ENCODE assay signal across 10 cellular contexts in the genomic region with DNA sequence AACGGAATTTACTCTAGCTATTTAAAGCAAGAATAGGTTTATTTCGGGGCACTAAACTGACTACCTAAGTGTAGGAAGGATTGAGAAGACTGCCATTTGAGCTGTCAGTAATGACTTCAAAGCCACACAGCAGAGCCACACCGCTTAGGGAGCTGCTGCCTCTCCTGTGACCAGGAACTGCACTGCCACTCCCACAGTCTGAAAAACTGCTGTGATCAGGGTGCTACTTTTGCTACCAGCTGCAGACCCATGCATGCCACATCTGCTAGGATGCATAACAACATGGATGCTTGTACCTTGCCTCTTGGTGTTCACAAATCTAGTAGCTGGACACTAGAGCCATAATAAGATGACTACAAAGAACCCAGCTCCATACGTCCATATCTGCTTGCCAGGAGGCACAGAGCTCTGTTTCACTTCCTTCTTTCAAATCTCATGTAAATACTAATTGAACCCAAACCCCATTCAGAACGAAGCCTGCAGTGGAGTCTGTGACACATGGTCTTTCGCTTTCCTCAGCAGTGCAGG. TPM values are rescaled to one million over a fixed set of nuclear protein-coding genes. Genes with fewer than 3 reads are reported as not detected.
A peak's percentile ranks its signal among the peaks of the same experiment; 100 is the strongest.
DNase-seq lines count a peak whose midpoint lies in the region; ATAC-seq, FAIRE-seq and TF ChIP-seq lines count a peak whose summit lies in the region.
"Had no signal": no experiment of that assay in that cellular context is flagged by ENCODE, and none has a peak within 500 bp of the region (broad histone marks: within the 10 kb centered on the region; RNA-seq: fewer than 3 reads in every experiment).

No MANE protein-coding gene starts in this region.

- no peak overlapping the region for H3K27ac ChIP-seq in mammary epithelial cell (ENCODE audit: insufficient read depth, low read depth, low read length)

- no peaks in the 10 kb centered on the region for H3K9me3 ChIP-seq in mammary epithelial cell (replicated peaks; ENCODE audit: insufficient read depth, low read length)

- H2AFZ ChIP-seq in mammary epithelial cell (ENCODE audit: low read depth, low read length): no peak overlapping the region

- intact Hi-C loops in mammary epithelial cell (cut with micrococcal nuclease): loop anchor here (10.0 kb wide), 1 partner anchor 525 kb away; no protein-coding TSS in a partner anchor

- no peaks in the 10 kb centered on the region for H3K36me3 ChIP-seq in mammary epithelial cell (ENCODE audit: insufficient read depth, low read length)

- WGBS in mammary epithelial cell (ENCODE audit: low coverage, missing lambda C conversion rate): 90% methylated on average over 6 of the region's 6 CpGs

- dilution Hi-C loops in mammary epithelial cell (cut with HindIII; ENCODE audit: low sequenced_read_pairs): loop anchor here (5.0 kb wide), 1 partner anchor 38 kb away; no protein-coding TSS in a partner anchor

- H3K79me2 ChIP-seq in mammary epithelial cell (ENCODE audit: insufficient read depth, low read length): peaks cover 66% of the 10 kb centered on the region

- H3K27me3 ChIP-seq in mammary epithelial cell (ENCODE audit: insufficient read depth, low read length): no peaks in the 10 kb centered on the region

- CTCF ChIA-PET in mammary epithelial cell (lab: Charles Lee; ENCODE audit: low non-redundant PET): interaction anchor here (0.6 kb wide), 1 partner anchor 266 kb away, joined by 3 read pairs; no protein-coding TSS in a partner anchor

- no TSS peak for BruUV-seq in mammary epithelial cell (replicated peaks; lab: Mats Ljungman, UMichigan)

- ATAC-seq in GM21381 (IDR thresholded peaks at IDR 0.05; ENCODE audit: unreplicated experiment) (peak; percentile 89), HG03196 (IDR thresholded peaks at IDR 0.05; ENCODE audit: unreplicated experiment) (peak; percentile 85)

- peaks cover 19% of the 10 kb centered on the region for H3K4me1 ChIP-seq in mammary epithelial cell (ENCODE audit: insufficient read depth, low read length)

- TF ChIP-seq CTCF in mammary epithelial cell (conservative IDR thresholded peaks at IDR 0.05 in 1 of 2, IDR thresholded peaks at IDR 0.05 in 1 of 2; ENCODE audit: extremely low read depth in 1 of 2, insufficient read depth in 1 of 2, low read depth in 1 of 2, low read length in 2 of 2): no peak

- peak; percentile 46 for TF ChIP-seq POLR2A in GM12891 (IDR thresholded peaks at IDR 0.05; ENCODE audit: low read depth, low read length)

- H3K9ac ChIP-seq in mammary epithelial cell (ENCODE audit: insufficient read depth, low read length): no peak overlapping the region

- no peaks in the 10 kb centered on the region for H4K20me1 ChIP-seq in mammary epithelial cell (ENCODE audit: insufficient read depth, low read length)

- H3K4me2 ChIP-seq in mammary epithelial cell (ENCODE audit: insufficient read depth, low read depth, low read length): peak overlapping the region; percentile 50

- H3K4me3 ChIP-seq in mammary epithelial cell (replicated peaks in 1 of 3; ENCODE audit: insufficient read depth in 1 of 3, low read depth in 2 of 3, low read length in 3 of 3): peak overlapping the region in 2 of 3 experiments; percentile 72 to 77

- DNase-seq in GM12891 (ENCODE audit: insufficient read length, low spot score) (peak; percentile 35), mammary epithelial cell (no peak), occipital lobe (lab: John Stamatoyannopoulos, UW) (no peak), NCI-H2196 (lab: John Stamatoyannopoulos, UW; ENCODE audit: unreplicated experiment) (no peak), 8988T (no peak), anterior cingulate cortex (lab: John Stamatoyannopoulos, UW) (no peak)
- DNase-seq: DMS153, NCI-H1105 treated with DMSO at 0.1 percent for 48 hours had no signal

- in situ Hi-C loops in mammary epithelial cell (cut with MboI; ENCODE audit: low sequenced_read_pairs in 2 of 2): loop anchor here in 1 of 2 donors (10.0 kb wide), 1 partner anchor 235 kb away; no protein-coding TSS in a partner anchor

- peak; percentile 96 for FAIRE-seq in GM12891 (lab: Jason Lieb, UNC)

TF ChIP-seq in GM12891, 5 proteins besides CTCF, POLR2A, EP300 and RAD21:
- TF ChIP-seq SPI1 (IDR thresholded peaks at IDR 0.05; ENCODE audit: low read depth, low read length) (peak; percentile 99), PAX5 (IDR thresholded peaks at IDR 0.05; ENCODE audit: insufficient read depth, low read length, severe bottlenecking) (no peak), TAF1 (IDR thresholded peaks at IDR 0.05; ENCODE audit: low read depth, low read length) (0 out of 2 replicates have a peak, but pooled peaks have one; percentile 34), POU2F2 (IDR thresholded peaks at IDR 0.05; ENCODE audit: low read depth, low read length) (peak; percentile 56; the same call in 1 of the 2 replicates), POLR2AphosphoS5 (IDR thresholded peaks at IDR 0.05; ENCODE audit: low read depth, low read length) (no peak; the same call in none of the 2 replicates)
TF ChIP-seq in GM12891: peak in this region for 3.

RNA-seq across cellular contexts. Expression of gene DSG2, which starts 2.2 kb away (rescaled TPM):
- 8.7 TPM for polyA plus RNA-seq in GM12891 (2012; ENCODE audit: low read depth, missing spikeins)
- total RNA-seq in mammary epithelial cell (100 to 1,000 TPM; 110 to 150 TPM), occipital lobe (3.3 TPM)
- polyA plus RNA-seq in mammary epithelial cell: 107 TPM
- 125 TPM for polyA minus RNA-seq in mammary epithelial cell

RNA-seq across cellular contexts. Expression of gene DSG3, which starts 52.7 kb away (rescaled TPM):
- 0.01 TPM for polyA plus RNA-seq in GM12891 (2012; ENCODE audit: low read depth, missing spikeins)
- total RNA-seq in mammary epithelial cell (100 to 1,000 TPM; 183 to 383 TPM), occipital lobe (0.16 TPM)
- 130 TPM for polyA plus RNA-seq in mammary epithelial cell
- 139 TPM for polyA minus RNA-seq in mammary epithelial cell

Comparison
In these comparisons a context has a peak if more than half of its experiments do, and no peak if none do; other contexts are left out.
1. RNA of gene DSG2, which starts 2.2 kb away (total RNA-seq): 110 to 150 TPM in mammary epithelial cell; 3.3 TPM in occipital lobe (single experiment); every median in the first group is over 10 times any median in the second.
2. RNA of gene DSG3, which starts 52.7 kb away (total RNA-seq): 183 to 383 TPM in mammary epithelial cell; 0.16 TPM in occipital lobe (single experiment); every median in the first group is over 100 times any median in the second.